Comparison of ENCODE assay signal across 18 cellular contexts in the genomic region with DNA sequence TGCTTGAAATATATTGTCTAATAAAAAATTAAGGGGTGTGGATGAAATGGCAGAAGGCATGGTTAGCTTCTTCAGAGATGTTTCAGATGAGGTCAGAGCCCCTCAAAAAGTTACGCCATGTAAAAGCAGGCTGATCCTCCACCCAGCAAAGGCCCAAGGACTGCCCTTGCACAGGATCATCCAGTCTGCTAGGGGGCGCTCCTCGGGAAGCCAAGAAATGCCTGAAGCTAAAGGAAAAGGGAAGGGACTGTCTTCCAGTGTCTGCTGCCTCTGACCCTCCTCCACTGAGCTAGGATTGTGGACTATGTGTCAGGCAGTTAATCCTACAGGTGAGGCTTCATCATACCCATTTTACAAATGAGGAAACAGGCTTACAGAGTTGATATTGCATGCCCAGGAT. TPM values are rescaled to one million over a fixed set of nuclear protein-coding genes. Genes with fewer than 3 reads are reported as not detected.
DNase-seq lines count a peak whose midpoint lies in the region; ATAC-seq and TF ChIP-seq lines count a peak whose summit lies in the region.
"Had no signal": no experiment of that assay in that cellular context is flagged by ENCODE, and none has a peak within 500 bp of the region (broad histone marks: within the 10 kb centered on the region; RNA-seq: fewer than 3 reads in every experiment).

No MANE protein-coding gene starts in this region.

- no TSS peak for BruUV-seq in HCT116 (replicated peaks; lab: Mats Ljungman, UMichigan)

- POLR2A ChIA-PET in HCT116 (lab: Charles Lee), result no interaction called here
- POLR2A ChIA-PET in activated CD8-positive, alpha-beta T cell treated with anti-CD3 and anti-CD28 coated beads for 36 hours (lab: Charles Lee), result no interaction called here

- WGBS in lung, 2 donors, result 66% methylated on average over 3 of the region's 3 CpGs

- H3K4me3 ChIP-seq in HCT116 (replicated peaks in 1 of 2; ENCODE audit: low read depth in 1 of 2, low read length in 2 of 2) (no peak overlapping the region), lung (no peak overlapping the region)
- H3K4me3 ChIP-seq: gastroesophageal sphincter, mucosa of descending colon had no signal

- H3K4me1 ChIP-seq in HCT116 (ENCODE audit: control insufficient read depth in 1 of 2, insufficient read depth in 2 of 2, low read length in 2 of 2) (no peaks in the 10 kb centered on the region), lung (ENCODE audit: control insufficient read depth in 2 of 2, insufficient read depth in 2 of 2, low read length in 2 of 2) (no peaks in the 10 kb centered on the region)
- H3K4me1 ChIP-seq: gastroesophageal sphincter had no signal

- no peak for TF ChIP-seq POLR2A in HCT116 (IDR thresholded peaks at IDR 0.05; ENCODE audit: borderline replicate concordance, extremely low read depth, insufficient read depth, insufficient read length)

- no peaks in the 10 kb centered on the region for H4K20me1 ChIP-seq in HCT116 (ENCODE audit: insufficient read depth)

- no peaks in the 10 kb centered on the region for H3K4me1 Mint-ChIP-seq in activated CD8-positive, alpha-beta T cell treated with anti-CD3 and anti-CD28 coated beads for 36 hours (ENCODE audit: low read depth)

- RAD21 ChIA-PET in HCT116 (lab: Charles Lee; ENCODE audit: low non-redundant PET in 1 of 2, low total read pairs in 2 of 2, uncharacterized antibody in 2 of 2, unreplicated experiment in 2 of 2), result no interaction called here

- ATAC-seq in HCT116 (peak; percentile 86), lung (ENCODE audit: insufficient read depth, low FRiP score) (no peak), GM21737 (IDR thresholded peaks at IDR 0.05; ENCODE audit: unreplicated experiment) (no peak), GM21381 (IDR thresholded peaks at IDR 0.05; ENCODE audit: unreplicated experiment) (no peak)
- no peak for ATAC-seq in activated CD8-positive, alpha-beta T cell treated with anti-CD3 and anti-CD28 coated beads for 36 hours
- ATAC-seq: gastroesophageal sphincter, mucosa of descending colon had no signal

- H3K36me3 Mint-ChIP-seq in activated CD8-positive, alpha-beta T cell treated with anti-CD3 and anti-CD28 coated beads for 36 hours (ENCODE audit: low read depth), result no peaks in the 10 kb centered on the region

- H3K27ac ChIP-seq in HCT116 (ENCODE audit: low read depth, low read length) (no peak overlapping the region), lung (ENCODE audit: low read depth in 1 of 2, low read length in 1 of 2) (no peak overlapping the region)
- H3K27ac ChIP-seq: 22Rv1, gastroesophageal sphincter, KMS-11 had no signal

- no peak overlapping the region for H3K4me2 ChIP-seq in HCT116 (ENCODE audit: low read length)
- H3K4me2 ChIP-seq: KMS-11 had no signal

- no peaks in the 10 kb centered on the region for H3K79me2 ChIP-seq in HCT116 (ENCODE audit: insufficient read depth, low read length)

- TF ChIP-seq CTCF in HCT116 (IDR thresholded peaks at IDR 0.05 in 2 of 3, conservative IDR thresholded peaks at IDR 0.05 in 1 of 3; ENCODE audit: borderline replicate concordance in 1 of 3, insufficient read depth in 1 of 3, low read depth in 2 of 3, low read length in 2 of 3) (peak; percentile 23 to 65 (median 64); a peak in 5 of 6 replicates), lung (IDR thresholded peaks at IDR 0.05; ENCODE audit: control extremely low read depth, extremely low read depth) (no peak)
- no peak for TF ChIP-seq CTCF in activated CD8-positive, alpha-beta T cell treated with anti-CD3 and anti-CD28 coated beads for 36 hours (IDR thresholded peaks at IDR 0.05)

- CTCF ChIA-PET in HCT116 (lab: Charles Lee), result interaction anchor here (1.1 to 1.4 kb wide), 2 partner anchors 9 to 107 kb away, joined by 5 to 6 read pairs; no protein-coding TSS in a partner anchor
- CTCF ChIA-PET in activated CD8-positive, alpha-beta T cell treated with anti-CD3 and anti-CD28 coated beads for 36 hours (lab: Charles Lee), result interaction anchor here (1.4 to 2.5 kb wide), 2 partner anchors 9 to 107 kb away, joined by 3 to 9 read pairs; no protein-coding TSS in a partner anchor

- H3K9me3 ChIP-seq in HCT116 (ENCODE audit: control insufficient read depth in 1 of 2, insufficient read depth in 1 of 2, low read depth in 1 of 2, low read length in 2 of 2), result no peaks in the 10 kb centered on the region
- H3K9me3 ChIP-seq in lung (ENCODE audit: control insufficient read depth in 2 of 2, insufficient read depth in 1 of 2, low read length in 1 of 2), result peaks cover 0 to 5% of the 10 kb centered on the region in 2 donors
- H3K9me3 ChIP-seq: gastroesophageal sphincter, mucosa of descending colon had no signal

- DNase-seq in DMS 273 (lab: John Stamatoyannopoulos, UW; ENCODE audit: unreplicated experiment) (peak; percentile 18), DMS 273 treated with DMSO at 0.1 percent for 48 hours (lab: John Stamatoyannopoulos, UW) (no peak), HCT116 (ENCODE audit: low read depth, low spot score) (peak; percentile 3), lung (ENCODE audit: low spot score) (peak; percentile 24), midbrain (lab: John Stamatoyannopoulos, UW) (no peak)
- DNase-seq in activated CD8-positive, alpha-beta T cell treated with anti-CD3 and anti-CD28 coated beads for 36 hours, result peak; percentile 8
- DNase-seq: effector memory CD4-positive, alpha-beta T cell; mucosa of descending colon; NCI-H187; NCI-H748 treated with DMSO at 0.1 percent for 48 hours; Right ventricle myocardium superior had no signal

- peak overlapping the region; percentile 61 for H2AFZ ChIP-seq in HCT116 (ENCODE audit: low read depth, low read length, poor library complexity, severe bottlenecking)

- TF ChIP-seq RAD21 in HCT116 (IDR thresholded peaks at IDR 0.05; ENCODE audit: low read depth), result peak; percentile 26; the same call in 1 of the 2 replicates

- H3K27me3 ChIP-seq in HCT116 (ENCODE audit: insufficient read depth, low read length), result peaks cover 16% of the 10 kb centered on the region
- no peaks in the 10 kb centered on the region for H3K27me3 ChIP-seq in lung (ENCODE audit: control insufficient read depth, insufficient read depth)
- H3K27me3 ChIP-seq: gastroesophageal sphincter had no signal

- H3K9me2 ChIP-seq in HCT116 (ENCODE audit: insufficient read depth), result no peaks in the 10 kb centered on the region

- H3K9ac ChIP-seq in HCT116 (ENCODE audit: low read length), result no peak overlapping the region
- H3K9ac ChIP-seq: KMS-11 had no signal

- no peak overlapping the region for H3K27ac Mint-ChIP-seq in activated CD8-positive, alpha-beta T cell treated with anti-CD3 and anti-CD28 coated beads for 36 hours

- H3K4me3 Mint-ChIP-seq in activated CD8-positive, alpha-beta T cell treated with anti-CD3 and anti-CD28 coated beads for 36 hours, result no peak overlapping the region

- intact Hi-C loops in HCT116 (cut with micrococcal nuclease), result no loop called here
- intact Hi-C loops in activated CD8-positive, alpha-beta T cell treated with anti-CD3 and anti-CD28 coated beads for 36 hours (cut with micrococcal nuclease), result no loop called here

- H3K36me3 ChIP-seq in HCT116 (ENCODE audit: control insufficient read depth in 1 of 2, insufficient read depth in 2 of 2, low read length in 2 of 2) (no peaks in the 10 kb centered on the region), lung (ENCODE audit: control insufficient read depth in 2 of 2, insufficient read depth in 2 of 2, low read length in 2 of 2) (no peaks in the 10 kb centered on the region)
- H3K36me3 ChIP-seq: gastroesophageal sphincter had no signal

- H3K9me3 Mint-ChIP-seq in activated CD8-positive, alpha-beta T cell treated with anti-CD3 and anti-CD28 coated beads for 36 hours, result no peaks in the 10 kb centered on the region

- H3K27me3 Mint-ChIP-seq in activated CD8-positive, alpha-beta T cell treated with anti-CD3 and anti-CD28 coated beads for 36 hours, result peaks cover 9% of the 10 kb centered on the region

TF ChIP-seq in HCT116, 20 proteins besides CTCF, POLR2A, EP300 and RAD21:
- TF ChIP-seq, protein P1, sequence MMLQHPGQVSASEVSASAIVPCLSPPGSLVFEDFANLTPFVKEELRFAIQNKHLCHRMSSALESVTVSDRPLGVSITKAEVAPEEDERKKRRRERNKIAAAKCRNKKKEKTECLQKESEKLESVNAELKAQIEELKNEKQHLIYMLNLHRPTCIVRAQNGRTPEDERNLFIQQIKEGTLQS (IDR thresholded peaks at IDR 0.05), result no peak
- TF ChIP-seq ELF1 (IDR thresholded peaks at IDR 0.05; ENCODE audit: borderline replicate concordance, low read depth), result no peak
- TF ChIP-seq CBX3 (IDR thresholded peaks at IDR 0.05; ENCODE audit: low read depth), result no peak
- TF ChIP-seq EZH2phosphoT487 (IDR thresholded peaks at IDR 0.05; ENCODE audit: borderline replicate concordance), result no peak
- TF ChIP-seq TCF7L2 (IDR thresholded peaks at IDR 0.05; ENCODE audit: borderline replicate concordance, extremely low read depth, insufficient read depth, insufficient read length), result no peak
TF ChIP-seq in HCT116: peak in this region for 0.

RNA-seq across cellular contexts. Expression of a gene that starts 33.8 kb away (rescaled TPM):
- total RNA-seq in HCT116 (2021; ENCODE audit: unreplicated experiment), result not detected
- polyA plus RNA-seq in HCT116 (2012), result not detected in 2 replicates
- total RNA-seq in activated CD8-positive, alpha-beta T cell treated with anti-CD3 and anti-CD28 coated beads for 36 hours, result not detected
- total RNA-seq in lung, result not detected
- polyA plus RNA-seq in lung, result not detected
- total RNA-seq: gastroesophageal sphincter; mucosa of descending colon; Right ventricle myocardium superior; subcutaneous adipose tissue; T-helper 2 cell treated with Interferon-gamma antibody and Interleukin-4, amounts not matched to agents 100 ng/mL and 5 ng/mL, for 36 hours had no signal

Comparison
In these comparisons a context has a peak if more than half of its experiments do, and no peak if none do; other contexts are left out.
1. DNase-seq: peak in DMS 273 (single experiment), HCT116 (single experiment), activated CD8-positive, alpha-beta T cell treated with anti-CD3 and anti-CD28 coated beads for 36 hours (single experiment) and lung (single experiment); none in DMS 273 treated with DMSO at 0.1 percent for 48 hours (single experiment) and midbrain (single experiment).
2. CTCF ChIP-seq: peak in HCT116 (3 of 3); none in activated CD8-positive, alpha-beta T cell treated with anti-CD3 and anti-CD28 coated beads for 36 hours (single experiment) and lung (single experiment).